Comparison of ENCODE assay signal across 14 cellular contexts in genomic region chr1:237756304-237756967, GRCh38.
"Had no signal": no experiment of that assay in that cellular context is flagged by ENCODE, and none has a peak within 500 bp of the region (broad histone marks: within the 10 kb centered on the region; RNA-seq: fewer than 3 reads in every experiment).

No MANE protein-coding gene starts in this region.

- H2AFZ ChIP-seq: parathyroid adenoma had no signal

- H3K4me1 ChIP-seq: parathyroid adenoma, testis, upper lobe of right lung had no signal

- H3K4me1 Mint-ChIP-seq: activated naive CD8-positive, alpha-beta T cell treated with anti-CD3 and anti-CD28 coated beads, Interleukin-2, amount 10 ng/mL, durations not matched to agents 7 days and 5 days had no signal

- H3K36me3 Mint-ChIP-seq: activated naive CD8-positive, alpha-beta T cell treated with anti-CD3 and anti-CD28 coated beads, Interleukin-2, amount 10 ng/mL, durations not matched to agents 7 days and 5 days; immature natural killer cell had no signal

- H3K4me3 ChIP-seq: testis, upper lobe of right lung had no signal

- DNase-seq: activated CD4-positive, alpha-beta memory T cell treated with anti-CD3 and anti-CD28 coated beads, Interleukin-2, amount 10 ng/mL, durations not matched to agents 7 days and 5 days; activated naive CD8-positive, alpha-beta T cell treated with anti-CD3 and anti-CD28 coated beads, Interleukin-2, amount 10 ng/mL, durations not matched to agents 7 days and 5 days; activated T-cell treated with anti-CD3 and anti-CD28 coated beads, Interleukin-2, amount 50 U/mL, for 72 hours; aorta; immature natural killer cell; mesenchymal stem cell; stimulated activated CD4-positive, alpha-beta T cell treated with anti-CD3 and anti-CD28 coated beads, Interleukin-15, amount 100 ng/mL, for 24 hours; stimulated activated CD4-positive, alpha-beta T cell treated with anti-CD3 and anti-CD28 coated beads, Interleukin-4, amount 100 ng/mL, for 24 hours; testis; upper lobe of right lung had no signal

- H3K27me3 Mint-ChIP-seq: activated CD4-positive, alpha-beta memory T cell treated with anti-CD3 and anti-CD28 coated beads, Interleukin-2, amount 10 ng/mL, durations not matched to agents 7 days and 5 days; activated naive CD8-positive, alpha-beta T cell treated with anti-CD3 and anti-CD28 coated beads, Interleukin-2, amount 10 ng/mL, durations not matched to agents 7 days and 5 days; stimulated activated naive CD8-positive, alpha-beta T cell treated with anti-CD3 and anti-CD28 coated beads, Interleukin-15, Interleukin-2, amounts not matched to agents 100 ng/mL and 50 ng/mL, for 24 hours had no signal

- ATAC-seq: esophagus mucosa, upper lobe of right lung had no signal

- H3K36me3 ChIP-seq: upper lobe of right lung had no signal

- H3K79me2 ChIP-seq: parathyroid adenoma had no signal

- H3K27ac ChIP-seq: parathyroid adenoma, testis, upper lobe of right lung, VCaP had no signal

- H3K9me3 ChIP-seq: testis, upper lobe of right lung had no signal

- H3K27ac Mint-ChIP-seq: activated CD4-positive, alpha-beta memory T cell treated with anti-CD3 and anti-CD28 coated beads, Interleukin-2, amount 10 ng/mL, durations not matched to agents 7 days and 5 days; activated naive CD8-positive, alpha-beta T cell treated with anti-CD3 and anti-CD28 coated beads, Interleukin-2, amount 10 ng/mL, durations not matched to agents 7 days and 5 days; immature natural killer cell; stimulated activated naive CD8-positive, alpha-beta T cell treated with anti-CD3 and anti-CD28 coated beads, Interleukin-15, Interleukin-2, amounts not matched to agents 100 ng/mL and 50 ng/mL, for 24 hours had no signal

- H3K9ac ChIP-seq: parathyroid adenoma had no signal

- H3K27me3 ChIP-seq: testis, upper lobe of right lung had no signal

- H3K9me3 Mint-ChIP-seq: activated CD4-positive, alpha-beta memory T cell treated with anti-CD3 and anti-CD28 coated beads, Interleukin-2, amount 10 ng/mL, durations not matched to agents 7 days and 5 days; activated naive CD8-positive, alpha-beta T cell treated with anti-CD3 and anti-CD28 coated beads, Interleukin-2, amount 10 ng/mL, durations not matched to agents 7 days and 5 days had no signal

- H3K4me3 Mint-ChIP-seq: activated CD4-positive, alpha-beta memory T cell treated with anti-CD3 and anti-CD28 coated beads, Interleukin-2, amount 10 ng/mL, durations not matched to agents 7 days and 5 days; activated naive CD8-positive, alpha-beta T cell treated with anti-CD3 and anti-CD28 coated beads, Interleukin-2, amount 10 ng/mL, durations not matched to agents 7 days and 5 days; immature natural killer cell; stimulated activated naive CD8-positive, alpha-beta T cell treated with anti-CD3 and anti-CD28 coated beads, Interleukin-15, Interleukin-2, amounts not matched to agents 100 ng/mL and 50 ng/mL, for 24 hours had no signal
